ENCODE assay signal across 17 cellular contexts in the genomic region with DNA sequence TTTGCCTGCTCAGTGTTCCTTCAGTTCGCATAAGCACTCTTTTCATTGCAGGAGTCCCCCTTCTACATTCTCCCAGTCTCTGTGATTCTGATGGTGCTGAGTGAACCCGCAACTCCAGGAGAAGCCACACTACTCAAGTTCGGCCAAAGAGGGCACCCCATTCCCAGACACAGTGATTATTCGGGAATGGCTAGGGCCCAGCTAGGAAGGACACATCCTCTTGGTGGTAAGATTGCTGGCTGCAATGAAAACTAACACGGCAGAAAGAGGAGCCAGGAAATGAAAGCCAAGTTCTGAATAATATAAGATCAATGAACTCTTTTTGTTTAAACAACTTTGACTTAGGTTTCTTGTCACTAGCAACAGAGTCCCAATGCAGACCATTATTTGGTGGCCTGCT. TPM values are rescaled to one million over a fixed set of nuclear protein-coding genes. Genes with fewer than 3 reads are reported as not detected.
DNase-seq lines count a peak whose midpoint lies in the region; ATAC-seq and TF ChIP-seq lines count a peak whose summit lies in the region.
"Had no signal": no experiment of that assay in that cellular context is flagged by ENCODE, and none has a peak within 500 bp of the region (broad histone marks: within the 10 kb centered on the region; RNA-seq: fewer than 3 reads in every experiment).

No MANE protein-coding gene starts in this region.

- H3K4me1 ChIP-seq in mesendoderm (ENCODE audit: control insufficient read depth, low read depth, low read length): no peaks in the 10 kb centered on the region
- H3K4me1 ChIP-seq in psoas muscle: no peaks in the 10 kb centered on the region
- H3K4me1 ChIP-seq: adrenal gland had no signal

- no peaks in the 10 kb centered on the region for H3K9me3 ChIP-seq in psoas muscle
- H3K9me3 ChIP-seq: adrenal gland had no signal

- peak; percentile 24 for TF ChIP-seq CTCF in brain microvascular endothelial cell (IDR thresholded peaks at IDR 0.05; ENCODE audit: low read depth, low read length, missing control alignments)
- TF ChIP-seq CTCF in psoas muscle (IDR thresholded peaks at IDR 0.05): no peak

- no peak overlapping the region for H3K18ac ChIP-seq in mesendoderm (ENCODE audit: low read length)

- H3K36me3 ChIP-seq in brain microvascular endothelial cell (replicated peaks) (no peaks in the 10 kb centered on the region), mesendoderm (ENCODE audit: control insufficient read depth, insufficient read depth, low read length) (no peaks in the 10 kb centered on the region), psoas muscle (ENCODE audit: insufficient read depth in 1 of 2, low read depth in 1 of 2) (peaks cover 0 to 25% of the 10 kb centered on the region in 2 donors)
- H3K36me3 ChIP-seq: adrenal gland had no signal

- H3K9ac ChIP-seq in mesendoderm (ENCODE audit: low read length): no peak overlapping the region

- no peak overlapping the region for H4K8ac ChIP-seq in mesendoderm (ENCODE audit: low read depth, low read length)

- H3K4ac ChIP-seq in mesendoderm (ENCODE audit: low read depth, low read length): no peak overlapping the region

- no peak for ATAC-seq in left colon
- ATAC-seq in psoas muscle: no peak
- ATAC-seq in HG03095 (IDR thresholded peaks at IDR 0.05; ENCODE audit: unreplicated experiment): no peak
- ATAC-seq: left ventricle myocardium superior had no signal

- no peak overlapping the region for H2BK5ac ChIP-seq in mesendoderm (ENCODE audit: low read length)

- no peak overlapping the region for H3K23ac ChIP-seq in mesendoderm (ENCODE audit: low read length)

- no peak overlapping the region for H2AK5ac ChIP-seq in mesendoderm (ENCODE audit: low read length)

- H2BK15ac ChIP-seq in mesendoderm (replicated peaks; ENCODE audit: low read depth): no peak overlapping the region

- H3K79me1 ChIP-seq in mesendoderm (ENCODE audit: low read length): no peaks in the 10 kb centered on the region

- H4K5ac ChIP-seq in mesendoderm (ENCODE audit: low read length): no peak overlapping the region

- H3K27me3 ChIP-seq in brain microvascular endothelial cell (replicated peaks) (no peaks in the 10 kb centered on the region), mesendoderm (ENCODE audit: insufficient read depth, low read length, poor library complexity) (no peaks in the 10 kb centered on the region), psoas muscle (ENCODE audit: insufficient read depth in 3 of 3, low read length in 2 of 3) (no peaks in the 10 kb centered on the region)
- H3K27me3 ChIP-seq: adrenal gland had no signal

- in situ Hi-C loops in brain microvascular endothelial cell (cut with HindIII; ENCODE audit: low pct_ligation_motif_present, low sequenced_read_pairs): no loop called here

- H3K4me3 ChIP-seq in brain microvascular endothelial cell (ENCODE audit: low read depth, low read length): no peak overlapping the region
- H3K4me3 ChIP-seq in mesendoderm (ENCODE audit: low read length): no peak overlapping the region
- H3K4me3 ChIP-seq in psoas muscle: no peak overlapping the region
- H3K4me3 ChIP-seq: adrenal gland had no signal

- intact Hi-C loops in left colon (cut with DNase I, micrococcal nuclease): loop anchor here in 1 of 2 donors (10.0 kb wide), 2 partner anchors 84 to 264 kb away; no protein-coding TSS in a partner anchor
- intact Hi-C loops in psoas muscle (cut with DNase I): loop anchor here (10.0 kb wide), 2 partner anchors 144 to 274 kb away; no protein-coding TSS in a partner anchor

- H3K27ac ChIP-seq in brain microvascular endothelial cell (no peak overlapping the region), mesendoderm (ENCODE audit: low read depth, low read length) (no peak overlapping the region), psoas muscle (no peak overlapping the region)
- H3K27ac ChIP-seq: 22Rv1, adrenal gland had no signal

- no peak overlapping the region for H3K56ac ChIP-seq in mesendoderm (ENCODE audit: low read length)

- H2BK120ac ChIP-seq in mesendoderm (ENCODE audit: low read depth, low read length): no peak overlapping the region

- DNase-seq in DMS 273 (lab: John Stamatoyannopoulos, UW; ENCODE audit: unreplicated experiment) (peak; percentile 19), DMS 273 treated with DMSO at 0.1 percent for 48 hours (lab: John Stamatoyannopoulos, UW) (no peak), HT-29 (ENCODE audit: low spot score) (peak; percentile 14), brain microvascular endothelial cell (no peak), mesendoderm (peak; percentile 83), left colon (no peak), psoas muscle (no peak)
- DNase-seq: activated CD8-positive, alpha-beta memory T cell treated with anti-CD3 and anti-CD28 coated beads for 24 hours; adrenal gland; foreskin melanocyte; KG1; left ventricle myocardium superior; NCI-H2029 treated with DMSO at 0.1 percent for 48 hours; trophoblast cell had no signal

- no peaks in the 10 kb centered on the region for H3K79me2 ChIP-seq in mesendoderm (ENCODE audit: control insufficient read depth, insufficient read depth, low read length)

- no peak overlapping the region for H3K4me2 ChIP-seq in mesendoderm (ENCODE audit: low read length)

- WGBS in mesendoderm (ENCODE audit: extremely low coverage, insufficient coverage, low lambda C conversion rate): no CpG with 5 or more reads among the region's 5 CpGs
- WGBS in psoas muscle, 3 donors: 44 to 58% (median 58%) methylated on average over 5 of the region's 5 CpGs

RNA-seq across cellular contexts. Expression of a gene that starts 14.9 kb away (rescaled TPM):
- total RNA-seq in HT-29 (2014; rRNA removed; shearing (Covaris generic)): 27.4 and 31.9 TPM in 2 replicates
- 28.3 TPM for polyA plus RNA-seq in mesendoderm (2013, experiment 1 of 2)
- polyA plus RNA-seq in mesendoderm (2013, experiment 2 of 2): 27.9 TPM
- total RNA-seq in left colon (10 to 100 TPM; 48.9 to 67.9 TPM), psoas muscle (100 to 1,000 TPM in 1 of 4 donors, 10 to 100 TPM in 3; 23.6 to 118 (median 50.3) TPM)
- polyA plus RNA-seq in psoas muscle: 10 to 100 TPM; 19.2 to 35.5 (median 25.3) TPM

RNA-seq across cellular contexts. Expression of a gene that starts 20.3 kb away (rescaled TPM):
- total RNA-seq in HT-29 (2014; rRNA removed; shearing (Covaris generic)): not detected in 2 replicates
- polyA plus RNA-seq in mesendoderm (2013, experiment 1 of 2): 2.9 TPM
- 3.9 TPM for polyA plus RNA-seq in mesendoderm (2013, experiment 2 of 2)
- total RNA-seq in left colon (1 to 10 TPM; 2.0 to 5.2 TPM), psoas muscle (1 to 10 TPM in 2 of 4 donors, under 1 TPM in 2; 0.18 to 1.2 (median 0.88) TPM)
- polyA plus RNA-seq in psoas muscle: 1 to 10 TPM in 1 of 3 donors, under 1 TPM in 2; 0.25 to 1.9 (median 0.55) TPM
- polyA plus RNA-seq: neural cell had no signal

Comparison
In these comparisons a context has a peak if more than half of its experiments do, and no peak if none do; other contexts are left out.
1. DNase-seq: peak in DMS 273 (single experiment), HT-29 (single experiment) and mesendoderm (single experiment); none in DMS 273 treated with DMSO at 0.1 percent for 48 hours (single experiment), brain microvascular endothelial cell (single experiment), left colon (0 of 2) and psoas muscle (0 of 2).